In genomic region chr2:180268006-180268405, GRCh38 we compare ENCODE assay signal across 26 cellular contexts.
A peak's percentile ranks its signal among the peaks of the same experiment; 100 is the strongest.
DNase-seq lines count a peak whose midpoint lies in the region; ATAC-seq and TF ChIP-seq lines count a peak whose summit lies in the region.
"Had no signal": no experiment of that assay in that cellular context is flagged by ENCODE, and none has a peak within 500 bp of the region (broad histone marks: within the 10 kb centered on the region; RNA-seq: fewer than 3 reads in every experiment).

No MANE protein-coding gene starts in this region.

- no peak overlapping the region for H3K56ac ChIP-seq in IMR-90 (ENCODE audit: extremely low read depth, insufficient read depth, low read length)

- dilution Hi-C loops in IMR-90 (cut with HindIII; ENCODE audit: low sequenced_read_pairs, unreplicated experiment): no loop called here

- H2AFZ ChIP-seq in IMR-90 (replicated peaks; ENCODE audit: low read length, poor library complexity): no peak overlapping the region

- H2AK5ac ChIP-seq in IMR-90 (ENCODE audit: low read depth, low read length): no peak overlapping the region

- H3K9me1 ChIP-seq in IMR-90 (ENCODE audit: insufficient read depth, low read length): no peaks in the 10 kb centered on the region; the same call in 1 of the 2 replicates

- H4K91ac ChIP-seq in IMR-90 (ENCODE audit: insufficient read depth, low read depth, low read length): no peak overlapping the region

- POLR2A ChIA-PET in IMR-90 (lab: Charles Lee; ENCODE audit: unreplicated experiment): no interaction called here

- ATAC-seq in IMR-90 (ENCODE audit: low read depth) (peak; percentile 51; the same call in 1 of the 2 replicates), right cardiac atrium (no peak)
- ATAC-seq: A549, Panc1 had no signal

- H3K14ac ChIP-seq in IMR-90 (replicated peaks; ENCODE audit: low read depth, low read length): no peak overlapping the region

- no peak overlapping the region for H4K5ac ChIP-seq in IMR-90 (ENCODE audit: low read depth, low read length)

- no peak overlapping the region for H3K9ac ChIP-seq in IMR-90 (ENCODE audit: low read depth, low read length)
- H3K9ac ChIP-seq in adipocyte (ENCODE audit: low read length): no peak overlapping the region
- H3K9ac ChIP-seq: BLaER1 treated with 17β-estradiol and CSF1 and Interleukin-3, amounts not matched to agents 10 nM and 100 nM had no signal

- in situ Hi-C loops in IMR-90 (cut with MboI; ENCODE audit: low sequenced_read_pairs): no loop called here

- no peak overlapping the region for H4K8ac ChIP-seq in IMR-90 (ENCODE audit: low read depth in 2 of 2, low read length in 2 of 2)

- H3K4me3 ChIP-seq in IMR-90 (ENCODE audit: insufficient read depth, low read depth, low read length) (no peak overlapping the region), adipocyte (ENCODE audit: low read length) (no peak overlapping the region), right cardiac atrium (ENCODE audit: low read length) (no peak overlapping the region), dorsolateral prefrontal cortex (no peak overlapping the region)
- H3K4me3 ChIP-seq: A549; BLaER1 treated with 17β-estradiol and CSF1 and Interleukin-3, amounts not matched to agents 10 nM and 100 nM; HAP-1 had no signal

- H3K4me2 ChIP-seq in IMR-90 (ENCODE audit: low read depth, low read length): no peak overlapping the region
- H3K4me2 ChIP-seq: A549; BLaER1 treated with 17β-estradiol and CSF1 and Interleukin-3, amounts not matched to agents 10 nM and 100 nM had no signal

- H3K4ac ChIP-seq in IMR-90 (ENCODE audit: low read depth, low read length): no peak overlapping the region

- no peak overlapping the region for H2BK5ac ChIP-seq in IMR-90 (ENCODE audit: low read depth, low read length, poor library complexity, severe bottlenecking)

- no peak overlapping the region for H3K23ac ChIP-seq in IMR-90 (ENCODE audit: low read depth, low read length)

- TF ChIP-seq POLR2A in IMR-90 (IDR thresholded peaks at IDR 0.05; ENCODE audit: low read depth, low read length): no peak

- no peaks in the 10 kb centered on the region for H3K27me3 ChIP-seq in IMR-90 (ENCODE audit: control insufficient read depth, insufficient read depth, low read length)
- no peaks in the 10 kb centered on the region for H3K27me3 ChIP-seq in adipocyte (replicated peaks; ENCODE audit: control insufficient read depth, insufficient read depth, low read length)
- no peaks in the 10 kb centered on the region for H3K27me3 ChIP-seq in right cardiac atrium (ENCODE audit: control insufficient read depth, insufficient read depth)
- no peaks in the 10 kb centered on the region for H3K27me3 ChIP-seq in dorsolateral prefrontal cortex
- H3K27me3 ChIP-seq: BLaER1 treated with 17β-estradiol and CSF1 and Interleukin-3, amounts not matched to agents 10 nM and 100 nM had no signal

- H2BK20ac ChIP-seq in IMR-90 (ENCODE audit: low read depth, low read length): no peak overlapping the region

- CTCF ChIA-PET in IMR-90 (lab: Yijun Ruan, JAX): no interaction called here

- H3K79me1 ChIP-seq in IMR-90 (ENCODE audit: low read depth in 1 of 2, low read length in 2 of 2): no peaks in the 10 kb centered on the region

- H3K18ac ChIP-seq in IMR-90 (ENCODE audit: low read depth, low read length): no peak overlapping the region

- no peak overlapping the region for H3K27ac ChIP-seq in IMR-90 (ENCODE audit: insufficient read depth, low read length)
- H3K27ac ChIP-seq in right cardiac atrium (ENCODE audit: low read length): no peak overlapping the region
- H3K27ac ChIP-seq in dorsolateral prefrontal cortex: no peak overlapping the region
- H3K27ac ChIP-seq: A549; BLaER1 treated with 17β-estradiol and CSF1 and Interleukin-3, amounts not matched to agents 10 nM and 100 nM; HL-60; RWPE1 had no signal

- no peaks in the 10 kb centered on the region for H3K36me3 ChIP-seq in IMR-90 (ENCODE audit: control insufficient read depth, insufficient read depth, low read length)
- no peaks in the 10 kb centered on the region for H3K36me3 ChIP-seq in adipocyte (ENCODE audit: control insufficient read depth, insufficient read depth, low read length, severe bottlenecking)
- H3K36me3 ChIP-seq: BLaER1 treated with 17β-estradiol and CSF1 and Interleukin-3, amounts not matched to agents 10 nM and 100 nM; HAP-1 had no signal

- BruUV-seq in IMR-90 (replicated peaks; lab: Mats Ljungman, UMichigan): no TSS peak

- no peak overlapping the region for H2BK15ac ChIP-seq in IMR-90 (ENCODE audit: low read depth, low read length)

- DNase-seq in IMR-90: peak; percentile 25
- DNase-seq in adipocyte (ENCODE audit: low read depth): peak; percentile 8
- peak; percentile 28 for DNase-seq in fibroblast of peridontal ligament (ENCODE audit: extremely low read depth)
- no peak for DNase-seq in right cardiac atrium
- no peak for DNase-seq in dorsolateral prefrontal cortex
- DNase-seq in NCI-H1417 treated with DMSO at 0.1 percent for 48 hours (lab: John Stamatoyannopoulos, UW): no peak
- no peak for DNase-seq in activated CD4-positive, CD25-positive, alpha-beta regulatory T cell (lab: John Stamatoyannopoulos, UW)
- DNase-seq: AML-193; CD4-positive, alpha-beta T cell; DMS53; GF-D8; GOT3; Karpas-422; MV-4-11; NCI-H1105; NCI-H146; NCI-H1930; NCI-H446 treated with DMSO at 0.1 percent for 48 hours; NCI-H69; SHP77 had no signal

- no CpG with 5 or more reads among the region's 3 CpGs for WGBS in IMR-90 (ENCODE audit: extremely low coverage in 2 of 2, insufficient read length in 1 of 2), 2 experiments
- 89% methylated on average over 3 of the region's 3 CpGs for WGBS in right cardiac atrium

- no peak for TF ChIP-seq RAD21 in IMR-90 (IDR thresholded peaks at IDR 0.05; ENCODE audit: low read length)

- no peaks in the 10 kb centered on the region for H3K9me3 ChIP-seq in IMR-90 (ENCODE audit: control insufficient read depth, insufficient read depth, low read length)
- peaks cover 20% of the 10 kb centered on the region for H3K9me3 ChIP-seq in adipocyte (ENCODE audit: control insufficient read depth, low read length)
- no peaks in the 10 kb centered on the region for H3K9me3 ChIP-seq in right cardiac atrium (ENCODE audit: control insufficient read depth, low read length)

- H4K20me1 ChIP-seq in IMR-90 (ENCODE audit: insufficient read depth, low read length): no peaks in the 10 kb centered on the region
- H4K20me1 ChIP-seq: BLaER1 treated with 17β-estradiol and CSF1 and Interleukin-3, amounts not matched to agents 10 nM and 100 nM had no signal

- H3K4me1 ChIP-seq in IMR-90 (ENCODE audit: control insufficient read depth, insufficient read depth, low read length) (no peaks in the 10 kb centered on the region), adipocyte (ENCODE audit: control insufficient read depth, insufficient read depth, low read length) (no peaks in the 10 kb centered on the region), right cardiac atrium (ENCODE audit: control insufficient read depth, insufficient read depth, low read length) (no peaks in the 10 kb centered on the region)
- H3K4me1 ChIP-seq: A549; BLaER1 treated with 17β-estradiol and CSF1 and Interleukin-3, amounts not matched to agents 10 nM and 100 nM; HAP-1 had no signal

- intact Hi-C loops in IMR-90 (cut with micrococcal nuclease) (no loop called here), right cardiac atrium (cut with DNase I) (no loop called here), dorsolateral prefrontal cortex (cut with DNase I) (no loop called here)

- TF ChIP-seq CTCF in IMR-90 (conservative IDR thresholded peaks at IDR 0.05; ENCODE audit: low read depth, low read length) (no peak), dorsolateral prefrontal cortex (IDR thresholded peaks at IDR 0.05 in 54 of 56, conservative IDR thresholded peaks at IDR 0.05 in 2 of 56; ENCODE audit: low read depth in 1 of 56, partially characterized antibody in 56 of 56) (no peak)

- H2BK120ac ChIP-seq in IMR-90 (ENCODE audit: low read depth, low read length): no peak overlapping the region

- no peak overlapping the region for H2AK9ac ChIP-seq in IMR-90 (replicated peaks; ENCODE audit: low read depth, low read length, poor library complexity)

TF ChIP-seq in IMR-90, 13 proteins besides CTCF, POLR2A, EP300 and RAD21:
- TF ChIP-seq RFX5 (IDR thresholded peaks at IDR 0.05; ENCODE audit: low read depth, low read length): no peak

Comparison
In these comparisons a context has a peak if more than half of its experiments do, and no peak if none do; other contexts are left out.
1. DNase-seq: peak in IMR-90 (single experiment), adipocyte (single experiment) and fibroblast of peridontal ligament (single experiment); none in right cardiac atrium (0 of 3), dorsolateral prefrontal cortex (0 of 10), NCI-H1417 treated with DMSO at 0.1 percent for 48 hours (single experiment) and activated CD4-positive, CD25-positive, alpha-beta regulatory T cell (0 of 4).